ENCODE assay signal across 7 cellular contexts in the genomic region with DNA sequence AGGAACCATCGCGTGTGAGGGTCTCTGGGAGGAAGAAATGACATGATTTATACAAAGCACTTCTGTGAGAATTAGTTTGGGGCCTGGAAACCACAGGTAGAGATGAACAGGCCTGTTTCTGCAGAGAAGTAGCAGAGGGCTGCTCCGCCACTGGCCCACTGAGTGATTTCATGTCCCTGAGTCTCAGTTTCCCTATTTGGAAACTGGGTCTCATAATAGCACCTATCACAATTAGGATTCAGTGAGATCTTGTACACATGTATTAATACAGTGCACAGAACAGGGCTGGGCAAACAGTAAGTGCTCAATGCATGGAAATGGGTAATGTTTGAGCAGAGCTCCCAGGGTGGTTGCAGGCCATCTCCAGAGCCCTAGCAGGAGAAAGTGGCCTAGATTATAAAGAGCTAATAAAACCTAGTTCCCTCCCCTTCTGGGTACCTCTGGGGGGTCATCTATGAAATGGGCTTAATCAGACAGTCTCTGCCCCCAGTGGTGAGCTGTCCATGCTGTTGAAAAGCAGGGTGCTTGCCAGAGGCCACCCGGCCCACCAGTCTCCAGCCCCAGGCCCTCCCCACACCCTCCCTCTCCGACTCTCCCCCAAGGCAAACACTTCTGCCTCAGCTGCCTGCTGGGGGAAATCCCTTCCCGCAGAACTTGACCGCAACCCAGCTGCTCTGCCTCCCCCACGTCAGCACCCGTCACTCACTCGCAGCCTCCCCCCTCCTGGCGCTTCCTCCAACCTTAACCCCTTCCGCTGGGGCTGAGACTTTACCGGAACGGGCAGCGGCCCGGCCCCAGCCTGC. TPM values are rescaled to one million over a fixed set of nuclear protein-coding genes. Genes with fewer than 3 reads are reported as not detected.
DNase-seq lines count a peak whose midpoint lies in the region; ATAC-seq and TF ChIP-seq lines count a peak whose summit lies in the region.

No MANE protein-coding gene starts in this region.

- peaks cover 0 to 36% (median 15%) of the 10 kb centered on the region in 4 donors for H3K36me3 ChIP-seq in right lobe of liver

- H3K27ac ChIP-seq in coronary artery (peak overlapping the region; percentile 79 to 90), right lobe of liver (peak overlapping the region; percentile 81 to 98 (median 92))

- peak; percentile 68 for ATAC-seq in GM18502 (IDR thresholded peaks at IDR 0.05; ENCODE audit: poor library complexity, unreplicated experiment)
- peak; percentile 70 for ATAC-seq in HG02852 (IDR thresholded peaks at IDR 0.05; ENCODE audit: unreplicated experiment)
- ATAC-seq in right lobe of liver = peak; percentile 62 to 75 (median 71)

- peak; percentile 71 for TF ChIP-seq POLR2A in right lobe of liver (IDR thresholded peaks at IDR 0.05)

- no peaks in the 10 kb centered on the region for H3K27me3 ChIP-seq in right lobe of liver

- TF ChIP-seq CTCF in coronary artery (IDR thresholded peaks at IDR 0.05) (no peak), right lobe of liver (IDR thresholded peaks at IDR 0.05) (peak in 2 of 4 donors; percentile 8 to 16)

- no peaks in the 10 kb centered on the region for H3K9me3 ChIP-seq in right lobe of liver

- DNase-seq in NCI-H2196 (lab: John Stamatoyannopoulos, UW; ENCODE audit: unreplicated experiment) (peak; percentile 94), coronary artery (ENCODE audit: low spot score) (peak; percentile 92), right lobe of liver (peak; percentile 95 to 97 (median 96))
- peak; percentile 90 to 93 for DNase-seq in activated CD4-positive, alpha-beta T cell treated with anti-CD3 and anti-CD28 coated beads for 24 hours (ENCODE audit: low read depth in 2 of 2)
- peak; percentile 85 to 94 for DNase-seq in stimulated activated CD4-positive, alpha-beta T cell treated with anti-CD3 and anti-CD28 coated beads, Interleukin-4, amount 100 ng/mL, for 4 hours

- H3K4me3 ChIP-seq in coronary artery (peak overlapping the region; percentile 68), right lobe of liver (peak overlapping the region; percentile 25 to 72 (median 55))

- 10% methylated on average over 12 of the region's 16 CpGs for WGBS in right lobe of liver (ENCODE audit: insufficient coverage, low coverage, low lambda C conversion rate, missing lambda C conversion rate)

- peaks cover 0 to 59% (median 17%) of the 10 kb centered on the region in 4 donors for H3K4me1 ChIP-seq in right lobe of liver

- intact Hi-C loops in right lobe of liver (cut with DNase I) = loop anchor here in 1 of 2 donors (10.0 kb wide), 1 partner anchor 68 kb away; no protein-coding TSS in a partner anchor

RNA-seq across cellular contexts. Expression of a gene that starts 4.5 kb away (rescaled TPM):
- 10 to 100 TPM; 24.1 to 95.6 (median 31.3) TPM for total RNA-seq in right lobe of liver

RNA-seq across cellular contexts. Expression of a gene that starts 24.7 kb away (rescaled TPM):
- 10 to 100 TPM in 5 of 6 experiments, 1 to 10 TPM in 1; 9.8 to 19.4 (median 15.6) TPM for total RNA-seq in right lobe of liver

RNA-seq across cellular contexts. Expression of a gene that starts 54.1 kb away (rescaled TPM):
- not detected for total RNA-seq in right lobe of liver

RNA-seq across cellular contexts. Expression of a gene that starts 55.9 kb away (rescaled TPM):
- total RNA-seq in right lobe of liver = 10 to 100 TPM; 26.5 to 48.3 (median 32.7) TPM

Comparison
In these comparisons a context has a peak if more than half of its experiments do, and no peak if none do; other contexts are left out.
1. Peak in every context shown above with its lines: DNase-seq, ATAC-seq, H3K4me3 ChIP-seq and H3K27ac ChIP-seq.